In genomic region chr17:60386137-60386395, GRCh38 we compare ENCODE assay signal across 26 cellular contexts. TPM values are rescaled to one million over a fixed set of nuclear protein-coding genes. Genes with fewer than 3 reads are reported as not detected.
DNase-seq lines count a peak whose midpoint lies in the region; ATAC-seq and TF ChIP-seq lines count a peak whose summit lies in the region.
"Had no signal": no experiment of that assay in that cellular context is flagged by ENCODE, and none has a peak within 500 bp of the region (broad histone marks: within the 10 kb centered on the region; RNA-seq: fewer than 3 reads in every experiment).

No MANE protein-coding gene starts in this region.

- H3K9ac ChIP-seq in BLaER1 treated with 17β-estradiol and CSF1 and Interleukin-3, amounts not matched to agents 10 nM and 100 nM = peak overlapping the region in 4 of 11 experiments; percentile 4 to 46 (median 19); a peak in 3 of 22 replicates
- H3K9ac ChIP-seq in HUES48 (ENCODE audit: low read depth, low read length) (no peak overlapping the region), neural progenitor cell (no peak overlapping the region)

- H3K9me3 ChIP-seq in BLaER1 treated with 17β-estradiol and CSF1 and Interleukin-3, amounts not matched to agents 10 nM and 100 nM (replicated peaks in 1 of 11) = no peaks in the 10 kb centered on the region
- H3K9me3 ChIP-seq in HUES48 (ENCODE audit: control insufficient read depth, insufficient read depth, low read length) (no peaks in the 10 kb centered on the region), neural progenitor cell (ENCODE audit: low read depth) (no peaks in the 10 kb centered on the region)
- H3K9me3 ChIP-seq: ascending aorta, colonic mucosa, upper lobe of left lung had no signal

- H3K9me3 Mint-ChIP-seq in brain (no peaks in the 10 kb centered on the region), neural progenitor cell (no peaks in the 10 kb centered on the region)
- H3K9me3 Mint-ChIP-seq: activated naive CD4-positive, alpha-beta T cell treated with anti-CD3 and anti-CD28 coated beads, Interleukin-2, amount 10 ng/mL, durations not matched to agents 7 days and 5 days; activated T-cell treated with anti-CD3 and anti-CD28 coated beads, Interleukin-2, amount 50 U/mL, for 24 hours; nephron progenitor cell; stimulated activated naive B cell treated with anti-CD40 and anti-IgM and Interleukin-4, amounts not matched to agents 10 μg/mL and 1 μg/mL and 100 μg/mL, for 72 hours had no signal

- peak overlapping the region in 4 of 5 experiments; percentile 39 to 54 (median 50) for H3K4me3 Mint-ChIP-seq in brain
- H3K4me3 Mint-ChIP-seq in neural progenitor cell = no peak overlapping the region
- H3K4me3 Mint-ChIP-seq: activated naive CD4-positive, alpha-beta T cell treated with anti-CD3 and anti-CD28 coated beads, Interleukin-2, amount 10 ng/mL, durations not matched to agents 7 days and 5 days; activated T-cell treated with anti-CD3 and anti-CD28 coated beads, Interleukin-2, amount 50 U/mL, for 24 hours; nephron progenitor cell; stimulated activated naive B cell treated with anti-CD40 and anti-IgM and Interleukin-4, amounts not matched to agents 10 μg/mL and 1 μg/mL and 100 μg/mL, for 72 hours had no signal

- peaks cover 97% of the 10 kb centered on the region for H3K79me2 ChIP-seq in neural progenitor cell (ENCODE audit: low read depth)

- DNase-seq in neural progenitor cell (ENCODE audit: low spot score) = no peak
- no peak for DNase-seq in occipital lobe (lab: John Stamatoyannopoulos, UW)
- DNase-seq: activated CD4-positive, alpha-beta T cell treated with anti-CD3 and anti-CD28 coated beads, Interleukin-2, amount 50 U/mL, for 48 hours; activated naive CD4-positive, alpha-beta T cell treated with anti-CD3 and anti-CD28 coated beads, Interleukin-2, amount 10 ng/mL, durations not matched to agents 7 days and 5 days; activated T-cell treated with anti-CD3 and anti-CD28 coated beads, Interleukin-2, amount 50 U/mL, for 24 hours; Calu3; colonic mucosa; foreskin keratinocyte; kidney glomerular epithelial cell; NCI-H2081; NCI-H446 treated with DMSO at 0.1 percent for 48 hours; nephron progenitor cell; retina; stimulated activated naive B cell treated with anti-CD40 and anti-IgM and Interleukin-4, amounts not matched to agents 10 μg/mL and 1 μg/mL and 100 μg/mL, for 72 hours; upper lobe of left lung had no signal

- H4K20me1 ChIP-seq in BLaER1 treated with 17β-estradiol and CSF1 and Interleukin-3, amounts not matched to agents 10 nM and 100 nM = peaks cover 38 to 99% (median 85%) of the 10 kb centered on the region in 11 experiments; a peak in 20 of 22 replicates
- peaks cover 67% of the 10 kb centered on the region for H4K20me1 ChIP-seq in neural progenitor cell (ENCODE audit: low read depth)

- H3K27ac Mint-ChIP-seq in brain (peak overlapping the region in 3 of 5 experiments; percentile 35 to 73 (median 70)), neural progenitor cell (no peak overlapping the region)
- H3K27ac Mint-ChIP-seq: activated naive CD4-positive, alpha-beta T cell treated with anti-CD3 and anti-CD28 coated beads, Interleukin-2, amount 10 ng/mL, durations not matched to agents 7 days and 5 days; activated T-cell treated with anti-CD3 and anti-CD28 coated beads, Interleukin-2, amount 50 U/mL, for 24 hours had no signal

- H3K36me3 Mint-ChIP-seq in brain = no peaks in the 10 kb centered on the region
- no peaks in the 10 kb centered on the region for H3K36me3 Mint-ChIP-seq in neural progenitor cell

- H3K4me2 ChIP-seq in BLaER1 treated with 17β-estradiol and CSF1 and Interleukin-3, amounts not matched to agents 10 nM and 100 nM = peak overlapping the region in 10 of 11 experiments; percentile 1 to 96 (median 54); a peak in 16 of 22 replicates
- peak overlapping the region; percentile 39 for H3K4me2 ChIP-seq in neural progenitor cell

- H3K4me1 Mint-ChIP-seq in brain (peaks cover 76% of the 10 kb centered on the region), neural progenitor cell (peaks cover 40% of the 10 kb centered on the region)

- H2AFZ ChIP-seq in neural progenitor cell (replicated peaks) = no peak overlapping the region

- peaks cover 0 to 26% (median 7%) of the 10 kb centered on the region in 11 experiments; a peak in 13 of 22 replicates for H3K36me3 ChIP-seq in BLaER1 treated with 17β-estradiol and CSF1 and Interleukin-3, amounts not matched to agents 10 nM and 100 nM
- peaks cover 5% of the 10 kb centered on the region; the same call in 1 of the 2 replicates for H3K36me3 ChIP-seq in HUES48 (ENCODE audit: control insufficient read depth, insufficient read depth, low read length)
- no peaks in the 10 kb centered on the region for H3K36me3 ChIP-seq in neural progenitor cell
- H3K36me3 ChIP-seq: ascending aorta, colonic mucosa, upper lobe of left lung had no signal

- H3K27me3 Mint-ChIP-seq in brain (peaks cover 2% of the 10 kb centered on the region), neural progenitor cell (ENCODE audit: insufficient read depth, low read depth) (peaks cover 2% of the 10 kb centered on the region)
- H3K27me3 Mint-ChIP-seq: activated naive CD4-positive, alpha-beta T cell treated with anti-CD3 and anti-CD28 coated beads, Interleukin-2, amount 10 ng/mL, durations not matched to agents 7 days and 5 days; activated T-cell treated with anti-CD3 and anti-CD28 coated beads, Interleukin-2, amount 50 U/mL, for 24 hours; stimulated activated naive B cell treated with anti-CD40 and anti-IgM and Interleukin-4, amounts not matched to agents 10 μg/mL and 1 μg/mL and 100 μg/mL, for 72 hours had no signal

- TF ChIP-seq CTCF in brain (conservative IDR thresholded peaks at IDR 0.05) (no peak), neural progenitor cell (IDR thresholded peaks at IDR 0.05) (no peak)

- H3K4me3 ChIP-seq in BLaER1 treated with 17β-estradiol and CSF1 and Interleukin-3, amounts not matched to agents 10 nM and 100 nM = peak overlapping the region in 3 of 10 experiments; percentile 10 to 22 (median 15); a peak in 3 of 20 replicates
- H3K4me3 ChIP-seq in HUES48 (ENCODE audit: low read depth, low read length) = peak overlapping the region; percentile 31; the same call in 1 of the 2 replicates
- no peak overlapping the region for H3K4me3 ChIP-seq in neural progenitor cell
- H3K4me3 ChIP-seq: ascending aorta, colonic mucosa, upper lobe of left lung had no signal

- H3K27me3 ChIP-seq in BLaER1 treated with 17β-estradiol and CSF1 and Interleukin-3, amounts not matched to agents 10 nM and 100 nM = no peaks in the 10 kb centered on the region
- no peaks in the 10 kb centered on the region for H3K27me3 ChIP-seq in HUES48 (ENCODE audit: control insufficient read depth, insufficient read depth, low read length)
- no peaks in the 10 kb centered on the region for H3K27me3 ChIP-seq in neural progenitor cell
- H3K27me3 ChIP-seq: ascending aorta, colonic mucosa, foreskin keratinocyte, upper lobe of left lung had no signal

- H3K4me1 ChIP-seq in BLaER1 treated with 17β-estradiol and CSF1 and Interleukin-3, amounts not matched to agents 10 nM and 100 nM = peaks cover 25 to 85% (median 74%) of the 10 kb centered on the region in 10 experiments
- peaks cover 67% of the 10 kb centered on the region for H3K4me1 ChIP-seq in HUES48 (ENCODE audit: control insufficient read depth, insufficient read depth, low read length)
- H3K4me1 ChIP-seq in neural progenitor cell = peaks cover 50% of the 10 kb centered on the region
- H3K4me1 ChIP-seq: colonic mucosa had no signal

- H3F3A ChIP-seq in neural progenitor cell (ENCODE audit: low read depth) = peaks cover 37% of the 10 kb centered on the region

- ATAC-seq in HG03045 (IDR thresholded peaks at IDR 0.05; ENCODE audit: unreplicated experiment) (no peak), GM21390 (IDR thresholded peaks at IDR 0.05; ENCODE audit: unreplicated experiment) (no peak), GM21529 (IDR thresholded peaks at IDR 0.05; ENCODE audit: unreplicated experiment) (no peak)
- ATAC-seq: foreskin keratinocyte; stimulated activated naive B cell treated with anti-CD40 and anti-IgM and Interleukin-4, amounts not matched to agents 10 μg/mL and 1 μg/mL and 100 μg/mL, for 72 hours had no signal

- H3K27ac ChIP-seq in BLaER1 treated with 17β-estradiol and CSF1 and Interleukin-3, amounts not matched to agents 10 nM and 100 nM = peak overlapping the region in 6 of 11 experiments; percentile 4 to 77 (median 59); a peak in 9 of 22 replicates
- H3K27ac ChIP-seq in HUES48 (ENCODE audit: low read depth, low read length) (peak overlapping the region; percentile 43), neural progenitor cell (peak overlapping the region; percentile 84)
- H3K27ac ChIP-seq: ascending aorta, colonic mucosa, foreskin keratinocyte had no signal

RNA-seq across cellular contexts. Expression of gene USP32, which starts 5.9 kb away (rescaled TPM):
- polyA plus RNA-seq in brain (ENCODE audit: insufficient read depth, low read depth, low replicate concordance) = 16.6 TPM
- total RNA-seq in neural progenitor cell (ENCODE audit: low replicate concordance) (37.1 and 45.0 TPM in 2 replicates), occipital lobe (71.0 TPM)

RNA-seq across cellular contexts. Expression of gene CHCT1, which starts 36.2 kb away (rescaled TPM):
- polyA plus RNA-seq in brain (ENCODE audit: insufficient read depth, low read depth, low replicate concordance) = not detected
- total RNA-seq in neural progenitor cell (ENCODE audit: low replicate concordance) (0.77 TPM in 1 of 2 replicates, not detected in the other), occipital lobe (not detected)
- total RNA-seq: ascending aorta, Calu3, colonic mucosa, endothelial cell of umbilical vein, foreskin keratinocyte, HT-29, M059J, mesenteric fat pad had no signal
- polyA plus RNA-seq: endothelial cell of umbilical vein, foreskin keratinocyte had no signal
